35 cellular contexts compared by ENCODE assay signal in genomic region chr7:139993592-139993991, GRCh38.
"Had no signal": no experiment of that assay in that cellular context is flagged by ENCODE, and none has a peak within 500 bp of the region (broad histone marks: within the 10 kb centered on the region; RNA-seq: fewer than 3 reads in every experiment).

No MANE protein-coding gene starts in this region.

- H3K9ac ChIP-seq: KMS-11 had no signal

- H3K27me3 Mint-ChIP-seq: activated naive CD4-positive, alpha-beta T cell treated with anti-CD3 and anti-CD28 coated beads, Interleukin-2, amount 50 U/mL, for 24 hours; activated naive CD8-positive, alpha-beta T cell treated with anti-CD3 and anti-CD28 coated beads, Interleukin-2, amount 10 ng/mL, durations not matched to agents 7 days and 5 days; activated T-cell treated with anti-CD3 and anti-CD28 coated beads, Interleukin-2, amount 50 U/mL, for 24 hours had no signal

- H3K9me3 ChIP-seq: body of pancreas, breast epithelium had no signal

- H3K4me3 ChIP-seq: body of pancreas, breast epithelium, PC-9 had no signal

- FAIRE-seq: astrocyte, RCC 7860 had no signal

- ATAC-seq: activated CD8-positive, alpha-beta T cell treated with anti-CD3 and anti-CD28 coated beads, Interleukin-2, amount 10 ng/mL, durations not matched to agents 7 days and 5 days; body of pancreas; Right ventricle myocardium inferior had no signal

- H3K4me1 Mint-ChIP-seq: activated CD4-positive, alpha-beta T cell treated with anti-CD3 and anti-CD28 coated beads, Interleukin-2, amount 10 ng/mL, durations not matched to agents 24 days and 14 days; activated naive CD4-positive, alpha-beta T cell treated with anti-CD3 and anti-CD28 coated beads, Interleukin-2, amount 50 U/mL, for 24 hours; activated naive CD8-positive, alpha-beta T cell treated with anti-CD3 and anti-CD28 coated beads, Interleukin-2, amount 10 ng/mL, durations not matched to agents 7 days and 5 days had no signal

- H3K4me2 ChIP-seq: KMS-11, PC-9 had no signal

- DNase-seq: activated CD4-positive, alpha-beta T cell treated with anti-CD3 and anti-CD28 coated beads for 1 hour; activated CD4-positive, alpha-beta T cell treated with anti-CD3 and anti-CD28 coated beads, Interleukin-2, amount 10 ng/mL, durations not matched to agents 24 days and 14 days; activated CD4-positive, alpha-beta T cell treated with anti-CD3 and anti-CD28 coated beads, Interleukin-2, amount 50 U/mL, for 4 hours; activated CD4-positive, CD25-positive, alpha-beta regulatory T cell; activated CD8-positive, alpha-beta T cell treated with anti-CD3 and anti-CD28 coated beads, Interleukin-2, amount 10 ng/mL, durations not matched to agents 7 days and 5 days; activated gamma-delta T cell; activated naive CD4-positive, alpha-beta T cell treated with Interleukin-2 at 50 U/mL for 16 hours; activated naive CD8-positive, alpha-beta T cell treated with anti-CD3 and anti-CD28 coated beads, Interleukin-2, amount 10 ng/mL, durations not matched to agents 7 days and 5 days; activated T-cell treated with anti-CD3 and anti-CD28 coated beads, Interleukin-2, amount 50 U/mL, for 24 hours; body of pancreas; MM.1S; MV-4-11; NCI-H1092; NCI-H146; NCI-H187; NCI-H2029 treated with DMSO at 0.1 percent for 48 hours; NCI-H2107; NCI-H2171; NCI-H510A; NCI-H526; NCI-H748 treated with DMSO at 0.1 percent for 48 hours; PC-9; SW 1271; T-helper 1 cell; T-helper 2 cell; T-helper 9 cell; WERI-Rb-1 had no signal

- H3K27ac Mint-ChIP-seq: activated CD4-positive, alpha-beta T cell treated with anti-CD3 and anti-CD28 coated beads, Interleukin-2, amount 10 ng/mL, durations not matched to agents 24 days and 14 days; activated CD8-positive, alpha-beta T cell treated with anti-CD3 and anti-CD28 coated beads, Interleukin-2, amount 10 ng/mL, durations not matched to agents 7 days and 5 days; activated naive CD4-positive, alpha-beta T cell treated with anti-CD3 and anti-CD28 coated beads, Interleukin-2, amount 50 U/mL, for 24 hours; activated naive CD8-positive, alpha-beta T cell treated with anti-CD3 and anti-CD28 coated beads, Interleukin-2, amount 10 ng/mL, durations not matched to agents 7 days and 5 days; activated T-cell treated with anti-CD3 and anti-CD28 coated beads, Interleukin-2, amount 50 U/mL, for 24 hours; activated T-helper 2 cell treated with anti-CD3 and anti-CD28 coated beads, Interferon-gamma antibody, Interleukin-2, Interleukin-4, amounts not matched to agents 10 μg/mL and 5 μg/mL and 100 μg/mL, durations not matched to agents 14 hours and 24 hours and 36 hours had no signal

- H2AFZ ChIP-seq: PC-9 had no signal

- H3K27ac ChIP-seq: body of pancreas, breast epithelium, KMS-11, PC-9, RWPE1, WERI-Rb-1 had no signal

- H3K36me3 Mint-ChIP-seq: activated naive CD4-positive, alpha-beta T cell treated with anti-CD3 and anti-CD28 coated beads, Interleukin-2, amount 50 U/mL, for 24 hours; activated naive CD8-positive, alpha-beta T cell treated with anti-CD3 and anti-CD28 coated beads, Interleukin-2, amount 10 ng/mL, durations not matched to agents 7 days and 5 days had no signal

- H3K9me3 Mint-ChIP-seq: activated CD4-positive, alpha-beta T cell treated with anti-CD3 and anti-CD28 coated beads, Interleukin-2, amount 10 ng/mL, durations not matched to agents 24 days and 14 days; activated naive CD4-positive, alpha-beta T cell treated with anti-CD3 and anti-CD28 coated beads, Interleukin-2, amount 50 U/mL, for 24 hours; activated naive CD8-positive, alpha-beta T cell treated with anti-CD3 and anti-CD28 coated beads, Interleukin-2, amount 10 ng/mL, durations not matched to agents 7 days and 5 days; activated T-cell treated with anti-CD3 and anti-CD28 coated beads, Interleukin-2, amount 50 U/mL, for 24 hours; activated T-helper 2 cell treated with anti-CD3 and anti-CD28 coated beads, Interferon-gamma antibody, Interleukin-2, Interleukin-4, amounts not matched to agents 10 μg/mL and 5 μg/mL and 100 μg/mL, durations not matched to agents 14 hours and 24 hours and 36 hours had no signal

- H3K4me3 Mint-ChIP-seq: activated CD4-positive, alpha-beta T cell treated with anti-CD3 and anti-CD28 coated beads, Interleukin-2, amount 10 ng/mL, durations not matched to agents 24 days and 14 days; activated CD8-positive, alpha-beta T cell treated with anti-CD3 and anti-CD28 coated beads, Interleukin-2, amount 10 ng/mL, durations not matched to agents 7 days and 5 days; activated naive CD4-positive, alpha-beta T cell treated with anti-CD3 and anti-CD28 coated beads, Interleukin-2, amount 50 U/mL, for 24 hours; activated naive CD8-positive, alpha-beta T cell treated with anti-CD3 and anti-CD28 coated beads, Interleukin-2, amount 10 ng/mL, durations not matched to agents 7 days and 5 days; activated T-cell treated with anti-CD3 and anti-CD28 coated beads, Interleukin-2, amount 50 U/mL, for 24 hours had no signal

- H3K27me3 ChIP-seq: body of pancreas, breast epithelium had no signal

- H3K36me3 ChIP-seq: breast epithelium, WERI-Rb-1 had no signal

- H3K4me1 ChIP-seq: body of pancreas, breast epithelium had no signal
